In genomic region chr5:137975208-137975607, GRCh38 we compare ENCODE assay signal across 18 cellular contexts.
"Had no signal": no experiment of that assay in that cellular context is flagged by ENCODE, and none has a peak within 500 bp of the region (broad histone marks: within the 10 kb centered on the region; RNA-seq: fewer than 3 reads in every experiment).

No MANE protein-coding gene starts in this region.

- H3K4me1 ChIP-seq: heart right ventricle, neural progenitor cell, testis, tibial nerve, upper lobe of right lung had no signal

- DNase-seq: effector CD4-positive, alpha-beta T cell; heart right ventricle; islet precursor cell; mucosa of descending colon; natural killer cell; nucleus accumbens; ovary; right cardiac atrium; small intestine; stimulated activated CD4-positive, alpha-beta T cell treated with anti-CD3 and anti-CD28 coated beads, Interleukin-12 subunit alpha, Interleukin-12 subunit beta, amount 100 ng/mL, for 4 hours; testis; upper lobe of right lung had no signal

- H3K27me3 Mint-ChIP-seq: stimulated activated naive CD8-positive, alpha-beta T cell treated with anti-CD3 and anti-CD28 coated beads, Interleukin-15, Interleukin-2, amounts not matched to agents 100 ng/mL and 50 ng/mL, for 24 hours had no signal

- H3K36me3 ChIP-seq: ovary had no signal

- H3K36me3 Mint-ChIP-seq: natural killer cell had no signal

- H3K9me3 ChIP-seq: mucosa of descending colon, ovary, testis, upper lobe of right lung had no signal

- H3K4me3 ChIP-seq: coronary artery, heart right ventricle, mucosa of descending colon, neural progenitor cell, ovary, testis, tibial nerve, upper lobe of right lung had no signal

- H3K4me3 Mint-ChIP-seq: natural killer cell; neural progenitor cell; stimulated activated naive CD8-positive, alpha-beta T cell treated with anti-CD3 and anti-CD28 coated beads, Interleukin-15, Interleukin-2, amounts not matched to agents 100 ng/mL and 50 ng/mL, for 24 hours had no signal

- H2AFZ ChIP-seq: neural progenitor cell had no signal

- H3K27me3 ChIP-seq: heart right ventricle, neural progenitor cell, ovary, testis, tibial nerve, upper lobe of right lung had no signal

- H3K4me2 ChIP-seq: neural progenitor cell had no signal

- ATAC-seq: esophagus mucosa, heart right ventricle, left lobe of liver, mucosa of descending colon, natural killer cell, right cardiac atrium, upper lobe of right lung had no signal

- H3K9me3 Mint-ChIP-seq: natural killer cell; stimulated activated naive CD8-positive, alpha-beta T cell treated with anti-CD3 and anti-CD28 coated beads, Interleukin-15, Interleukin-2, amounts not matched to agents 100 ng/mL and 50 ng/mL, for 24 hours had no signal

- H3K4me1 Mint-ChIP-seq: neural progenitor cell had no signal

- H3K27ac Mint-ChIP-seq: neural progenitor cell; stimulated activated naive CD8-positive, alpha-beta T cell treated with anti-CD3 and anti-CD28 coated beads, Interleukin-15, Interleukin-2, amounts not matched to agents 100 ng/mL and 50 ng/mL, for 24 hours had no signal

- H3K27ac ChIP-seq: coronary artery, heart right ventricle, neural progenitor cell, ovary, testis, tibial nerve, upper lobe of right lung had no signal
